In genomic region chr2:104523921-104524320, GRCh38 we compare ENCODE assay signal across 28 cellular contexts.
"Had no signal": no experiment of that assay in that cellular context is flagged by ENCODE, and none has a peak within 500 bp of the region (broad histone marks: within the 10 kb centered on the region; RNA-seq: fewer than 3 reads in every experiment).

No MANE protein-coding gene starts in this region.

- H3K36me3 Mint-ChIP-seq: activated CD4-positive, alpha-beta memory T cell treated with anti-CD3 and anti-CD28 coated beads for 36 hours; activated naive CD8-positive, alpha-beta T cell; brain had no signal

- H3K4me3 Mint-ChIP-seq: activated CD4-positive, alpha-beta memory T cell treated with anti-CD3 and anti-CD28 coated beads for 36 hours; activated CD4-positive, alpha-beta T cell treated with anti-CD3 and anti-CD28 coated beads for 36 hours; activated CD4-positive, alpha-beta T cell treated with anti-CD3 and anti-CD28 coated beads, Interleukin-2, amount 10 ng/mL, durations not matched to agents 24 days and 14 days; activated naive CD8-positive, alpha-beta T cell; activated T-cell treated with anti-CD3 and anti-CD28 coated beads, Interleukin-2, amount 50 U/mL, for 4 hours; activated T-helper 17 cell treated with anti-CD3 and anti-CD28 coated beads, Interleukin-2, amount 50 U/mL, for 72 hours; brain; central memory CD8-positive, alpha-beta T cell; dendritic cell treated with granulocyte-macrophage colony-stimulating factor and Interleukin-4, amounts not matched to agents 40 ng/mL and 50 ng/mL, for 4 days; endodermal cell had no signal

- H3K27ac Mint-ChIP-seq: activated CD4-positive, alpha-beta memory T cell treated with anti-CD3 and anti-CD28 coated beads for 36 hours; activated CD4-positive, alpha-beta T cell treated with anti-CD3 and anti-CD28 coated beads for 36 hours; activated CD4-positive, alpha-beta T cell treated with anti-CD3 and anti-CD28 coated beads, Interleukin-2, amount 10 ng/mL, durations not matched to agents 24 days and 14 days; activated naive CD8-positive, alpha-beta T cell; activated T-helper 17 cell treated with anti-CD3 and anti-CD28 coated beads, Interleukin-2, amount 50 U/mL, for 72 hours; brain; dendritic cell treated with granulocyte-macrophage colony-stimulating factor and Interleukin-4, amounts not matched to agents 40 ng/mL and 50 ng/mL, for 4 days; endodermal cell had no signal

- ATAC-seq: activated CD4-positive, alpha-beta T cell treated with anti-CD3 and anti-CD28 coated beads for 36 hours; activated T-cell treated with anti-CD3 and anti-CD28 coated beads, Interleukin-2, amount 50 U/mL, for 4 hours; activated T-helper 17 cell treated with anti-CD3 and anti-CD28 coated beads, Interleukin-2, amount 50 U/mL, for 72 hours; esophagus mucosa; foreskin keratinocyte; gastrocnemius medialis; heart left ventricle had no signal

- H3K4me3 ChIP-seq: ascending aorta, breast epithelium, coronary artery, dorsolateral prefrontal cortex, gastrocnemius medialis, heart left ventricle had no signal

- H3K27me3 Mint-ChIP-seq: activated CD4-positive, alpha-beta memory T cell treated with anti-CD3 and anti-CD28 coated beads for 36 hours; activated CD4-positive, alpha-beta T cell treated with anti-CD3 and anti-CD28 coated beads, Interleukin-2, amount 10 ng/mL, durations not matched to agents 24 days and 14 days; central memory CD8-positive, alpha-beta T cell; dendritic cell treated with granulocyte-macrophage colony-stimulating factor and Interleukin-4, amounts not matched to agents 40 ng/mL and 50 ng/mL, for 4 days had no signal

- H3K4me1 Mint-ChIP-seq: activated CD4-positive, alpha-beta T cell treated with anti-CD3 and anti-CD28 coated beads for 36 hours; activated CD4-positive, alpha-beta T cell treated with anti-CD3 and anti-CD28 coated beads, Interleukin-2, amount 10 ng/mL, durations not matched to agents 24 days and 14 days; activated T-helper 17 cell treated with anti-CD3 and anti-CD28 coated beads, Interleukin-2, amount 50 U/mL, for 72 hours; central memory CD8-positive, alpha-beta T cell; endodermal cell had no signal

- H3K36me3 ChIP-seq: ascending aorta, breast epithelium, gastrocnemius medialis, heart left ventricle had no signal

- H3K9me3 ChIP-seq: ascending aorta, gastrocnemius medialis had no signal

- DNase-seq: activated CD4-positive, alpha-beta memory T cell treated with anti-CD3 and anti-CD28 coated beads for 36 hours; activated CD4-positive, alpha-beta T cell treated with anti-CD3 and anti-CD28 coated beads for 36 hours; activated CD4-positive, alpha-beta T cell treated with anti-CD3 and anti-CD28 coated beads, Interleukin-2, amount 10 ng/mL, durations not matched to agents 24 days and 14 days; activated CD4-positive, CD25-positive, alpha-beta regulatory T cell; activated CD4-positive, CD25-positive, alpha-beta regulatory T cell treated with anti-CD3 and anti-CD28 coated beads, Interleukin-2, amount 50 U/mL, for 72 hours; activated CD8-positive, alpha-beta memory T cell treated with anti-CD3 and anti-CD28 coated beads for 24 hours; activated effector memory CD4-positive, alpha-beta T cell treated with Interleukin-2 at 50 U/mL for 16 hours; activated gamma-delta T cell treated with Interleukin-2 at 50 U/mL for 16 hours; activated naive CD4-positive, alpha-beta T cell treated with anti-CD3 and anti-CD28 coated beads, Interleukin-2, amount 50 U/mL, for 16 hours; activated naive CD4-positive, alpha-beta T cell treated with Interleukin-2 at 50 U/mL for 16 hours; activated T-cell treated with anti-CD3 and anti-CD28 coated beads, Interleukin-2, amount 50 U/mL, for 4 hours; dorsolateral prefrontal cortex; effector memory CD4-positive, alpha-beta T cell; endodermal cell; foreskin keratinocyte; gastrocnemius medialis; glutamatergic neuron; heart left ventricle; T-helper 2 cell had no signal

- H3K27me3 ChIP-seq: ascending aorta, breast epithelium, dorsolateral prefrontal cortex, foreskin keratinocyte, gastrocnemius medialis, heart left ventricle had no signal

- H3K27ac ChIP-seq: ascending aorta, breast epithelium, coronary artery, dorsolateral prefrontal cortex, foreskin keratinocyte, gastrocnemius medialis, heart left ventricle had no signal

- H3K9me3 Mint-ChIP-seq: endodermal cell had no signal

- H3K4me1 ChIP-seq: breast epithelium, foreskin keratinocyte, gastrocnemius medialis, heart left ventricle had no signal
